30 cellular contexts compared by ENCODE assay signal in the genomic region with DNA sequence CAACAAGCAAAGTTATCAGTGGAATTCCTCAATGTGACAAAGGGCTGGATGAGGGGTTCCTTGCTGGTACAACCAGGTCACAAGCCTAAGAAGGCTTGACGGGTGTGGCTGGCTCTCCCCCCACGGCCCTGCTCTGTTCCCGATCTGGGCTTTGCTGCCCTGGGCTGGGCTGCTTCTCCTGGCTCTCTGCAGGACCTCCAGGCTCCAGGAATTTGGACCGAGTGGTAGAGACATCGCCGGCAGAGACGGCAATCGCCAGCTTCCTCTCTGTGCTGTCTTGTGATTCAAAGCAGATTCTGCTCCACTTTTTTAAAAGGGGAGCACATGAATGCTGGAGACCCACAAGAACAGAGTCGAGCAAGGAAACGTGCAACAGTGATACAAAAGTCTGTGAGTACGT. TPM values are rescaled to one million over a fixed set of nuclear protein-coding genes. Genes with fewer than 3 reads are reported as not detected.
"Had no signal": no experiment of that assay in that cellular context is flagged by ENCODE, and none has a peak within 500 bp of the region (broad histone marks: within the 10 kb centered on the region; RNA-seq: fewer than 3 reads in every experiment).

A gene (plus strand): TSS at position 338 of the 400 bp plus-strand sequence. CDS start 1,401 bp downstream, outside the sequence.

- H3K27me3 ChIP-seq: esophagus squamous epithelium, left lung, neutrophil, spleen, testis, tibial artery, upper lobe of left lung had no signal

- H3K4me1 ChIP-seq: esophagus squamous epithelium, left lung, parathyroid adenoma, spleen, testis, tibial artery, upper lobe of left lung had no signal

- H3K36me3 Mint-ChIP-seq: mesothelial cell of epicardium; naive B cell; natural killer cell treated with Interleukin-12 subunit alpha and Interleukin-12 subunit beta and Interleukin-15 and Interleukin-18, amount 100 ng/mL, for 72 hours; stimulated activated memory B cell treated with anti-CD40 and anti-IgM and Interleukin-4, amounts not matched to agents 10 μg/mL and 1 μg/mL and 100 μg/mL, for 72 hours had no signal

- H3K4me1 Mint-ChIP-seq: naive B cell; neural crest cell; stimulated activated memory B cell treated with anti-CD40 and anti-IgM and Interleukin-4, amounts not matched to agents 10 μg/mL and 1 μg/mL and 100 μg/mL, for 72 hours had no signal

- H3K27ac ChIP-seq: coronary artery, esophagus squamous epithelium, left lung, neutrophil, parathyroid adenoma, skin epidermis, spleen, testis, tibial artery, upper lobe of left lung had no signal

- ATAC-seq: left cardiac atrium; left lung; mucosa of descending colon; right cardiac atrium; stimulated activated memory B cell treated with anti-CD40 and anti-IgM and Interleukin-4, amounts not matched to agents 10 μg/mL and 1 μg/mL and 100 μg/mL, for 72 hours; stimulated activated naive CD8-positive, alpha-beta T cell treated with anti-CD3 and anti-CD28 coated beads, Interleukin-15, Interleukin-2, amounts not matched to agents 100 U/mL and 50 U/mL, for 24 hours had no signal

- H2AFZ ChIP-seq: parathyroid adenoma had no signal

- H3K36me3 ChIP-seq: esophagus squamous epithelium, left lung, neutrophil, spleen, tibial artery, upper lobe of left lung had no signal

- H3K4me3 Mint-ChIP-seq: mesothelial cell of epicardium; naive B cell; natural killer cell treated with Interleukin-12 subunit alpha and Interleukin-12 subunit beta and Interleukin-15 and Interleukin-18, amount 100 ng/mL, for 72 hours; neural crest cell; stimulated activated memory B cell treated with anti-CD40 and anti-IgM and Interleukin-4, amounts not matched to agents 10 μg/mL and 1 μg/mL and 100 μg/mL, for 72 hours had no signal

- H3K9me3 ChIP-seq: esophagus squamous epithelium, left lung, mucosa of descending colon, neutrophil, spleen, testis, tibial artery, upper lobe of left lung had no signal

- H3K4me3 ChIP-seq: coronary artery, esophagus squamous epithelium, left lung, mucosa of descending colon, skin epidermis, spleen, testis, tibial artery, upper lobe of left lung had no signal

- H3K27ac Mint-ChIP-seq: mesothelial cell of epicardium; natural killer cell treated with Interleukin-12 subunit alpha and Interleukin-12 subunit beta and Interleukin-15 and Interleukin-18, amount 100 ng/mL, for 72 hours; progenitor cell of endocrine pancreas; stimulated activated memory B cell treated with anti-CD40 and anti-IgM and Interleukin-4, amounts not matched to agents 10 μg/mL and 1 μg/mL and 100 μg/mL, for 72 hours had no signal

- H3K9me3 Mint-ChIP-seq: mesothelial cell of epicardium; naive B cell; natural killer cell treated with Interleukin-12 subunit alpha and Interleukin-12 subunit beta and Interleukin-15 and Interleukin-18, amount 100 ng/mL, for 72 hours; neural crest cell; stimulated activated memory B cell treated with anti-CD40 and anti-IgM and Interleukin-4, amounts not matched to agents 10 μg/mL and 1 μg/mL and 100 μg/mL, for 72 hours had no signal

- H3K27me3 Mint-ChIP-seq: naive B cell; natural killer cell treated with Interleukin-12 subunit alpha and Interleukin-12 subunit beta and Interleukin-15 and Interleukin-18, amount 100 ng/mL, for 72 hours; progenitor cell of endocrine pancreas; stimulated activated memory B cell treated with anti-CD40 and anti-IgM and Interleukin-4, amounts not matched to agents 10 μg/mL and 1 μg/mL and 100 μg/mL, for 72 hours had no signal

- H3K79me2 ChIP-seq: parathyroid adenoma had no signal

- DNase-seq: dermis blood vessel endothelial cell; effector memory CD4-positive, alpha-beta T cell; erythroblast; esophagus squamous epithelium; foreskin melanocyte; left cardiac atrium; left lung; mesenchymal stem cell; mucosa of descending colon; naive B cell; right cardiac atrium; spleen; stimulated activated CD4-positive, alpha-beta T cell treated with anti-CD3 and anti-CD28 coated beads, Interleukin-4, amount 100 ng/mL, for 4 hours; stimulated activated naive CD8-positive, alpha-beta T cell treated with anti-CD3 and anti-CD28 coated beads, Interleukin-15, Interleukin-2, amounts not matched to agents 100 U/mL and 50 U/mL, for 24 hours; substantia nigra; testis; tibial artery had no signal

RNA-seq across cellular contexts. Expression of the gene that starts here (rescaled TPM):
- total RNA-seq: dermis blood vessel endothelial cell; esophagus squamous epithelium; kidney epithelial cell; left cardiac atrium; left lung; lung microvascular endothelial cell; mucosa of descending colon; natural killer cell treated with Interleukin-12 subunit alpha and Interleukin-12 subunit beta and Interleukin-15 and Interleukin-18, amount 100 ng/mL, for 72 hours; neural crest cell; osteoblast; progenitor cell of endocrine pancreas; right cardiac atrium; upper lobe of left lung had no signal
- polyA plus RNA-seq: right cardiac atrium, spleen had no signal
